In the genomic region with DNA sequence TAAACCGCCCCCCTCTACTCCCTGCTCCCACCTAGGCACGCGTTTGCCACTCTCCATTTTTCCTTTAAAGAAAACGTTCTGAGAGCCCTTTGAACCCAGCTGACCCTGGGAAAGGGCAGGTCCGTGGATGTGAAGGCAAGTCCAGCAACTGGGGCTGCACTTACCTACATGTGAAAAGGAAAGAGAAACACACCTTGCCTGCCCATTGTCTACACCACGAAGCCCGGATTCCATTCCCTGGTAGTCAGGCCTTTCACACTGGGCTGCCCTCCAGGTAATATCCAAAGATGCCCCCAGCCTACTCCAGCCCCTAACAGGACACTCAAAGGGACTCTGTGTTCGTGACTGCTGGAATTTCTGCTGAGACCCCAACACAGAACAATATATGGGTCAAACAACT, we compare ENCODE assay signal across 8 cellular contexts.
DNase-seq lines count a peak whose midpoint lies in the region; ATAC-seq, FAIRE-seq and TF ChIP-seq lines count a peak whose summit lies in the region.

No MANE protein-coding gene starts in this region.

- no peaks in the 10 kb centered on the region for H3K9me3 ChIP-seq in A549
- H3K9me3 ChIP-seq in HUES6 (ENCODE audit: control insufficient read depth, insufficient read depth, low read depth, low read length), result 0 out of 2 replicates have a peak, but pooled peaks cover 4% of the 10 kb centered on the region
- no peaks in the 10 kb centered on the region for H3K9me3 ChIP-seq in muscle layer of duodenum (ENCODE audit: control insufficient read depth in 1 of 2, low read length in 2 of 2)

- no peak for DNase-seq in A549 (ENCODE audit: low read depth in 1 of 2, low spot score in 1 of 2)
- DNase-seq in chondrocyte (ENCODE audit: low spot score), result no peak
- no peak for DNase-seq in NCI-H1436 (lab: John Stamatoyannopoulos, UW)
- no peak for DNase-seq in NCI-H774 (lab: John Stamatoyannopoulos, UW)

- no peak for TF ChIP-seq EP300 in A549 (IDR thresholded peaks at IDR 0.05)

- peak overlapping the region; percentile 80 for H3K9ac ChIP-seq in HUES6 (ENCODE audit: low read length)

- peaks cover 15% of the 10 kb centered on the region for H3K4me1 Mint-ChIP-seq in chondrocyte (ENCODE audit: low read depth)

- 85% methylated on average over 8 of the region's 8 CpGs for WGBS in A549 (ENCODE audit: missing lambda C conversion rate)

- FAIRE-seq in A549 (lab: Jason Lieb, UNC), result no peak

- POLR2A ChIA-PET in A549 (lab: Yijun Ruan, JAX), result no interaction called here

- peak overlapping the region; percentile 76 to 93; a peak in 5 of 6 replicates for H3K27ac ChIP-seq in A549
- H3K27ac ChIP-seq in HUES6 (ENCODE audit: low read depth, low read length), result no peak overlapping the region
- no peak overlapping the region for H3K27ac ChIP-seq in muscle layer of duodenum (ENCODE audit: low read length)

- ATAC-seq in A549 (no peak), HG02588 (IDR thresholded peaks at IDR 0.05; ENCODE audit: unreplicated experiment) (no peak), GM18517 (IDR thresholded peaks at IDR 0.05; ENCODE audit: unreplicated experiment) (no peak)

- H3K27me3 Mint-ChIP-seq in chondrocyte (ENCODE audit: low read depth), result peaks cover 4% of the 10 kb centered on the region

- no peak for TF ChIP-seq POLR2A in A549 (IDR thresholded peaks at IDR 0.05; ENCODE audit: low read length)

- H3K4me3 ChIP-seq in A549 (no peak overlapping the region), HUES6 (ENCODE audit: low read depth, low read length) (peak overlapping the region; percentile 56), muscle layer of duodenum (ENCODE audit: low read depth in 1 of 2, low read length in 2 of 2) (peak overlapping the region; percentile 73 to 75)

- TF ChIP-seq RAD21 in A549 (conservative IDR thresholded peaks at IDR 0.05 in 1 of 2, IDR thresholded peaks at IDR 0.05 in 1 of 2), result no peak

- peak overlapping the region; percentile 66 for H3K4me2 ChIP-seq in A549

- H3K9me3 Mint-ChIP-seq in chondrocyte (ENCODE audit: low read depth), result no peaks in the 10 kb centered on the region

- TF ChIP-seq CTCF in A549 (IDR thresholded peaks at IDR 0.05) (no peak), chondrocyte (IDR thresholded peaks at IDR 0.05) (no peak)

- peak overlapping the region; percentile 80 for H3K4me3 Mint-ChIP-seq in chondrocyte (ENCODE audit: unreplicated experiment)

- H3K36me3 ChIP-seq in HUES6 (ENCODE audit: control insufficient read depth, insufficient read depth, low read length) (no peaks in the 10 kb centered on the region), muscle layer of duodenum (ENCODE audit: control insufficient read depth in 1 of 2, insufficient read depth in 2 of 2, low read length in 2 of 2) (no peaks in the 10 kb centered on the region)

- peaks cover 1% of the 10 kb centered on the region for H3K36me3 Mint-ChIP-seq in chondrocyte (ENCODE audit: low read depth)

- H3K27me3 ChIP-seq in HUES6 (ENCODE audit: control insufficient read depth, insufficient read depth, low read length), result peaks cover 27% of the 10 kb centered on the region
- H3K27me3 ChIP-seq in muscle layer of duodenum (ENCODE audit: low read depth, low read length), result no peaks in the 10 kb centered on the region

- H3K27ac Mint-ChIP-seq in chondrocyte (ENCODE audit: unreplicated experiment), result no peak overlapping the region

- CTCF ChIA-PET in A549 (lab: Yijun Ruan, JAX), result interaction anchor here (0.7 to 2.6 kb wide), 6 partner anchors 12 to 381 kb away, joined by 3 to 21 read pairs (median 4); no protein-coding TSS in a partner anchor

- peaks cover 25% of the 10 kb centered on the region for H3K4me1 ChIP-seq in A549
- peaks cover 16% of the 10 kb centered on the region for H3K4me1 ChIP-seq in HUES6 (ENCODE audit: control insufficient read depth, insufficient read depth, low read length)
- H3K4me1 ChIP-seq in muscle layer of duodenum (ENCODE audit: control insufficient read depth in 1 of 2, insufficient read depth in 2 of 2, low read length in 2 of 2), result peaks cover 0 to 10% of the 10 kb centered on the region in 2 donors

TF ChIP-seq in A549, 52 proteins besides CTCF, POLR2A, EP300 and RAD21:
- TF ChIP-seq ZNF302 (CRISPR knock-in tag; IDR thresholded peaks at IDR 0.05) (no peak), KDM5A (IDR thresholded peaks at IDR 0.05) (no peak), BHLHE40 (IDR thresholded peaks at IDR 0.05; ENCODE audit: low read depth, low read length) (no peak), RARB (CRISPR knock-in tag; IDR thresholded peaks at IDR 0.05) (no peak)
- TF ChIP-seq, protein P1, sequence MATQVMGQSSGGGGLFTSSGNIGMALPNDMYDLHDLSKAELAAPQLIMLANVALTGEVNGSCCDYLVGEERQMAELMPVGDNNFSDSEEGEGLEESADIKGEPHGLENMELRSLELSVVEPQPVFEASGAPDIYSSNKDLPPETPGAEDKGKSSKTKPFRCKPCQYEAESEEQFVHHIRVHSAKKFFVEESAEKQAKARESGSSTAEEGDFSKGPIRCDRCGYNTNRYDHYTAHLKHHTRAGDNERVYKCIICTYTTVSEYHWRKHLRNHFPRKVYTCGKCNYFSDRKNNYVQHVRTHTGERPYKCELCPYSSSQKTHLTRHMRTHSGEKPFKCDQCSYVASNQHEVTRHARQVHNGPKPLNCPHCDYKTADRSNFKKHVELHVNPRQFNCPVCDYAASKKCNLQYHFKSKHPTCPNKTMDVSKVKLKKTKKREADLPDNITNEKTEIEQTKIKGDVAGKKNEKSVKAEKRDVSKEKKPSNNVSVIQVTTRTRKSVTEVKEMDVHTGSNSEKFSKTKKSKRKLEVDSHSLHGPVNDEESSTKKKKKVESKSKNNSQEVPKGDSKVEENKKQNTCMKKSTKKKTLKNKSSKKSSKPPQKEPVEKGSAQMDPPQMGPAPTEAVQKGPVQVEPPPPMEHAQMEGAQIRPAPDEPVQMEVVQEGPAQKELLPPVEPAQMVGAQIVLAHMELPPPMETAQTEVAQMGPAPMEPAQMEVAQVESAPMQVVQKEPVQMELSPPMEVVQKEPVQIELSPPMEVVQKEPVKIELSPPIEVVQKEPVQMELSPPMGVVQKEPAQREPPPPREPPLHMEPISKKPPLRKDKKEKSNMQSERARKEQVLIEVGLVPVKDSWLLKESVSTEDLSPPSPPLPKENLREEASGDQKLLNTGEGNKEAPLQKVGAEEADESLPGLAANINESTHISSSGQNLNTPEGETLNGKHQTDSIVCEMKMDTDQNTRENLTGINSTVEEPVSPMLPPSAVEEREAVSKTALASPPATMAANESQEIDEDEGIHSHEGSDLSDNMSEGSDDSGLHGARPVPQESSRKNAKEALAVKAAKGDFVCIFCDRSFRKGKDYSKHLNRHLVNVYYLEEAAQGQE (IDR thresholded peaks at IDR 0.05), result no peak
- TF ChIP-seq, protein P2, sequence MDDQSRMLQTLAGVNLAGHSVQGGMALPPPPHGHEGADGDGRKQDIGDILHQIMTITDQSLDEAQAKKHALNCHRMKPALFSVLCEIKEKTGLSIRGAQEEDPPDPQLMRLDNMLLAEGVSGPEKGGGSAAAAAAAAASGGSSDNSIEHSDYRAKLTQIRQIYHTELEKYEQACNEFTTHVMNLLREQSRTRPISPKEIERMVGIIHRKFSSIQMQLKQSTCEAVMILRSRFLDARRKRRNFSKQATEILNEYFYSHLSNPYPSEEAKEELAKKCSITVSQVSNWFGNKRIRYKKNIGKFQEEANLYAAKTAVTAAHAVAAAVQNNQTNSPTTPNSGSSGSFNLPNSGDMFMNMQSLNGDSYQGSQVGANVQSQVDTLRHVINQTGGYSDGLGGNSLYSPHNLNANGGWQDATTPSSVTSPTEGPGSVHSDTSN (IDR thresholded peaks at IDR 0.05), result no peak

Comparison
In these comparisons a context has a peak if more than half of its experiments do, and no peak if none do; other contexts are left out.
1. H3K27ac ChIP-seq: peak in A549 (2 of 2); none in HUES6 (single experiment) and muscle layer of duodenum (single experiment).